Comparison of ENCODE assay signal across 14 cellular contexts in genomic region chr5:138566792-138567191, GRCh38. TPM values are rescaled to one million over a fixed set of nuclear protein-coding genes. Genes with fewer than 3 reads are reported as not detected.
DNase-seq lines count a peak whose midpoint lies in the region; ATAC-seq and TF ChIP-seq lines count a peak whose summit lies in the region.
"Had no signal": no experiment of that assay in that cellular context is flagged by ENCODE, and none has a peak within 500 bp of the region (broad histone marks: within the 10 kb centered on the region; RNA-seq: fewer than 3 reads in every experiment).

No MANE protein-coding gene starts in this region.

- peaks cover 40% of the 10 kb centered on the region for H3K36me3 ChIP-seq in PC-9 (ENCODE audit: low read depth)

- no peak overlapping the region for H3K4me2 ChIP-seq in PC-9

- H3K27me3 Mint-ChIP-seq in activated T-cell treated with anti-CD3 and anti-CD28 coated beads, Interleukin-2, amount 50 U/mL, for 24 hours: no peaks in the 10 kb centered on the region
- H3K27me3 Mint-ChIP-seq in activated T-cell treated with anti-CD3 and anti-CD28 coated beads, Interleukin-2, amount 50 U/mL, for 4 hours (ENCODE audit: low read depth): no peaks in the 10 kb centered on the region
- H3K27me3 Mint-ChIP-seq in activated CD4-positive, alpha-beta memory T cell treated with anti-CD3 and anti-CD28 coated beads, Interleukin-2, amount 10 ng/mL, durations not matched to agents 7 days and 5 days: no peaks in the 10 kb centered on the region
- H3K27me3 Mint-ChIP-seq in immature natural killer cell (ENCODE audit: low read depth in 3 of 3): peaks cover 10 to 22% (median 15%) of the 10 kb centered on the region in 3 donors
- H3K27me3 Mint-ChIP-seq in osteocyte (ENCODE audit: unreplicated experiment): no peaks in the 10 kb centered on the region

- H3K79me2 ChIP-seq in PC-9 (ENCODE audit: low read depth): peaks cover 66% of the 10 kb centered on the region

- POLR2A ChIA-PET in activated CD4-positive, alpha-beta memory T cell treated with anti-CD3 and anti-CD28 coated beads, Interleukin-2, amount 10 ng/mL, durations not matched to agents 7 days and 5 days (lab: Charles Lee): interaction anchor here (0.6 to 5.3 kb wide), 4 partner anchors 9 to 24 kb away, joined by 3 to 58 read pairs (median 24); partner anchors contain the start of genes ETF1 and HSPA9
- POLR2A ChIA-PET in PC-9 (lab: Charles Lee; ENCODE audit: unreplicated experiment): interaction anchor here (0.6 to 0.7 kb wide), 2 partner anchors 103 to 507 kb away, joined by 3 to 4 read pairs; no protein-coding TSS in a partner anchor

- CTCF ChIA-PET in activated CD4-positive, alpha-beta memory T cell treated with anti-CD3 and anti-CD28 coated beads, Interleukin-2, amount 10 ng/mL, durations not matched to agents 7 days and 5 days (lab: Charles Lee): interaction anchor here (0.7 to 1.5 kb wide), 4 partner anchors 13 to 213 kb away, joined by 3 to 4 read pairs (median 4); no protein-coding TSS in a partner anchor
- CTCF ChIA-PET in PC-9 (lab: Charles Lee): interaction anchor here (0.7 kb wide), 1 partner anchor 405 kb away, joined by 3 read pairs; no protein-coding TSS in a partner anchor

- H3K4me3 ChIP-seq in PC-9: no peak overlapping the region
- H3K4me3 ChIP-seq: SJSA1, testis had no signal

- peaks cover 39% of the 10 kb centered on the region for H3F3A ChIP-seq in PC-9 (ENCODE audit: insufficient read depth, low read depth)

- no peaks in the 10 kb centered on the region for H3K9me3 Mint-ChIP-seq in activated T-cell treated with anti-CD3 and anti-CD28 coated beads, Interleukin-2, amount 50 U/mL, for 24 hours
- H3K9me3 Mint-ChIP-seq in activated T-cell treated with anti-CD3 and anti-CD28 coated beads, Interleukin-2, amount 50 U/mL, for 4 hours: no peaks in the 10 kb centered on the region
- H3K9me3 Mint-ChIP-seq in activated CD4-positive, alpha-beta memory T cell treated with anti-CD3 and anti-CD28 coated beads, Interleukin-2, amount 10 ng/mL, durations not matched to agents 7 days and 5 days: no peaks in the 10 kb centered on the region
- H3K9me3 Mint-ChIP-seq in immature natural killer cell (no peaks in the 10 kb centered on the region), osteocyte (ENCODE audit: unreplicated experiment) (no peaks in the 10 kb centered on the region)
- H3K9me3 Mint-ChIP-seq: WTC11 had no signal

- H3K4me1 Mint-ChIP-seq in activated T-cell treated with anti-CD3 and anti-CD28 coated beads, Interleukin-2, amount 50 U/mL, for 24 hours (ENCODE audit: low read depth): peaks cover 81% of the 10 kb centered on the region
- H3K4me1 Mint-ChIP-seq in activated T-cell treated with anti-CD3 and anti-CD28 coated beads, Interleukin-2, amount 50 U/mL, for 4 hours (ENCODE audit: low read depth): peaks cover 62% of the 10 kb centered on the region
- H3K4me1 Mint-ChIP-seq in activated CD4-positive, alpha-beta memory T cell treated with anti-CD3 and anti-CD28 coated beads, Interleukin-2, amount 10 ng/mL, durations not matched to agents 7 days and 5 days: peaks cover 70% of the 10 kb centered on the region
- peaks cover 70 to 78% of the 10 kb centered on the region in 2 donors for H3K4me1 Mint-ChIP-seq in immature natural killer cell
- H3K4me1 Mint-ChIP-seq in osteocyte (ENCODE audit: unreplicated experiment): peaks cover 4% of the 10 kb centered on the region
- H3K4me1 Mint-ChIP-seq: WTC11 had no signal

- H3K9me3 ChIP-seq in PC-9 (ENCODE audit: insufficient read depth, low read depth): no peaks in the 10 kb centered on the region
- H3K9me3 ChIP-seq: SJSA1, testis had no signal

- DNase-seq in activated T-cell treated with anti-CD3 and anti-CD28 coated beads, Interleukin-2, amount 50 U/mL, for 24 hours: no peak
- no peak for DNase-seq in activated T-cell treated with anti-CD3 and anti-CD28 coated beads, Interleukin-2, amount 50 U/mL, for 4 hours
- DNase-seq in activated CD4-positive, alpha-beta memory T cell treated with anti-CD3 and anti-CD28 coated beads, Interleukin-2, amount 10 ng/mL, durations not matched to agents 7 days and 5 days: no peak
- no peak for DNase-seq in immature natural killer cell
- no peak for DNase-seq in osteocyte (ENCODE audit: extremely low spot score, unreplicated experiment)
- DNase-seq in effector CD8-positive, alpha-beta T cell (lab: John Stamatoyannopoulos, UW): no peak
- no peak for DNase-seq in PC-9
- DNase-seq in NCI-H1436 (lab: John Stamatoyannopoulos, UW): no peak
- DNase-seq: NCI-H1105 treated with DMSO at 0.1 percent for 48 hours, NCI-H510A, right cardiac atrium, testis had no signal

- peak overlapping the region; percentile 90 for H3K27ac Mint-ChIP-seq in activated T-cell treated with anti-CD3 and anti-CD28 coated beads, Interleukin-2, amount 50 U/mL, for 24 hours
- peak overlapping the region; percentile 98 for H3K27ac Mint-ChIP-seq in activated CD4-positive, alpha-beta memory T cell treated with anti-CD3 and anti-CD28 coated beads, Interleukin-2, amount 10 ng/mL, durations not matched to agents 7 days and 5 days
- H3K27ac Mint-ChIP-seq in immature natural killer cell: peak overlapping the region; percentile 93 to 98 (median 96)
- peak overlapping the region; percentile 16 for H3K27ac Mint-ChIP-seq in osteocyte (ENCODE audit: unreplicated experiment)

- H3K36me3 Mint-ChIP-seq in activated T-cell treated with anti-CD3 and anti-CD28 coated beads, Interleukin-2, amount 50 U/mL, for 24 hours (ENCODE audit: low read depth): peaks cover 94% of the 10 kb centered on the region
- peaks cover 60% of the 10 kb centered on the region for H3K36me3 Mint-ChIP-seq in activated T-cell treated with anti-CD3 and anti-CD28 coated beads, Interleukin-2, amount 50 U/mL, for 4 hours (ENCODE audit: insufficient read depth)
- peaks cover 82% of the 10 kb centered on the region for H3K36me3 Mint-ChIP-seq in activated CD4-positive, alpha-beta memory T cell treated with anti-CD3 and anti-CD28 coated beads, Interleukin-2, amount 10 ng/mL, durations not matched to agents 7 days and 5 days (ENCODE audit: low read depth)
- H3K36me3 Mint-ChIP-seq in immature natural killer cell (peaks cover 29 to 65% (median 51%) of the 10 kb centered on the region in 3 donors), osteocyte (ENCODE audit: unreplicated experiment) (peaks cover 65% of the 10 kb centered on the region)

- TF ChIP-seq CTCF in osteocyte (IDR thresholded peaks at IDR 0.05) (no peak), PC-9 (conservative IDR thresholded peaks at IDR 0.05) (no peak)

- no peak overlapping the region for H2AFZ ChIP-seq in PC-9

- no peak overlapping the region for H3K27ac ChIP-seq in PC-9
- H3K27ac ChIP-seq: SJSA1, testis had no signal

- peak overlapping the region; percentile 5 for H3K4me3 Mint-ChIP-seq in activated T-cell treated with anti-CD3 and anti-CD28 coated beads, Interleukin-2, amount 50 U/mL, for 24 hours
- H3K4me3 Mint-ChIP-seq in activated T-cell treated with anti-CD3 and anti-CD28 coated beads, Interleukin-2, amount 50 U/mL, for 4 hours: no peak overlapping the region
- no peak overlapping the region for H3K4me3 Mint-ChIP-seq in activated CD4-positive, alpha-beta memory T cell treated with anti-CD3 and anti-CD28 coated beads, Interleukin-2, amount 10 ng/mL, durations not matched to agents 7 days and 5 days
- peak overlapping the region; percentile 63 to 90 (median 79) for H3K4me3 Mint-ChIP-seq in immature natural killer cell
- no peak overlapping the region for H3K4me3 Mint-ChIP-seq in osteocyte (ENCODE audit: unreplicated experiment)
- H3K4me3 Mint-ChIP-seq: WTC11 had no signal

- no peaks in the 10 kb centered on the region for H3K27me3 ChIP-seq in PC-9 (ENCODE audit: insufficient read depth, low read depth)
- H3K27me3 ChIP-seq: SJSA1, testis had no signal

- no peaks in the 10 kb centered on the region for H3K9me2 ChIP-seq in PC-9 (ENCODE audit: insufficient read depth)

- H4K20me1 ChIP-seq in PC-9 (ENCODE audit: insufficient read depth): peaks cover 78% of the 10 kb centered on the region

- BruUV-seq in PC-9 (replicated peaks; lab: Mats Ljungman, UMichigan): no TSS peak

- ATAC-seq in activated T-cell treated with anti-CD3 and anti-CD28 coated beads, Interleukin-2, amount 50 U/mL, for 4 hours: no peak
- ATAC-seq: right cardiac atrium, WTC11 had no signal

- H3K4me1 ChIP-seq in PC-9 (replicated peaks; ENCODE audit: insufficient read depth): no peaks in the 10 kb centered on the region
- H3K4me1 ChIP-seq: testis had no signal

- intact Hi-C loops in PC-9 (cut with micrococcal nuclease; ENCODE audit: unreplicated experiment): loop anchor here (5.0 kb wide), 1 partner anchor 801 kb away; no protein-coding TSS in a partner anchor

RNA-seq across cellular contexts. Expression of gene HSPA9, which starts 8.4 kb away (rescaled TPM):
- total RNA-seq in activated T-cell treated with anti-CD3 and anti-CD28 coated beads, Interleukin-2, amount 50 U/mL, for 4 hours: 100 to 1,000 TPM; 701 to 707 (median 707) TPM
- total RNA-seq in activated CD4-positive, alpha-beta memory T cell treated with anti-CD3 and anti-CD28 coated beads, Interleukin-2, amount 10 ng/mL, durations not matched to agents 7 days and 5 days: 100 to 1,000 TPM; 205 to 217 TPM
- 100 to 1,000 TPM in 2 of 3 donors, 10 to 100 TPM in 1; 92.8 to 153 (median 145) TPM for polyA plus RNA-seq in immature natural killer cell
- total RNA-seq in osteocyte (197 and 211 TPM in 2 replicates), PC-9 (2021) (252 and 256 TPM in 2 replicates)

RNA-seq across cellular contexts. Expression of gene ETF1, which starts 23.8 kb away (rescaled TPM):
- total RNA-seq in activated T-cell treated with anti-CD3 and anti-CD28 coated beads, Interleukin-2, amount 50 U/mL, for 4 hours: 100 to 1,000 TPM; 261 to 279 (median 270) TPM
- 10 to 100 TPM; 77.5 to 81.7 TPM for total RNA-seq in activated CD4-positive, alpha-beta memory T cell treated with anti-CD3 and anti-CD28 coated beads, Interleukin-2, amount 10 ng/mL, durations not matched to agents 7 days and 5 days
- polyA plus RNA-seq in immature natural killer cell: 10 to 100 TPM; 30.0 to 38.2 (median 33.5) TPM
- 84.2 and 88.3 TPM in 2 replicates for total RNA-seq in osteocyte
- 61.8 and 84.9 TPM in 2 replicates for total RNA-seq in PC-9 (2021)

Comparison
In these comparisons a context has a peak if more than half of its experiments do, and no peak if none do; other contexts are left out.
1. H3K4me3 Mint-ChIP-seq: peak in activated T-cell treated with anti-CD3 and anti-CD28 coated beads, Interleukin-2, amount 50 U/mL, for 24 hours (single experiment) and immature natural killer cell (5 of 5); none in activated T-cell treated with anti-CD3 and anti-CD28 coated beads, Interleukin-2, amount 50 U/mL, for 4 hours (single experiment), activated CD4-positive, alpha-beta memory T cell treated with anti-CD3 and anti-CD28 coated beads, Interleukin-2, amount 10 ng/mL, durations not matched to agents 7 days and 5 days (single experiment) and osteocyte (single experiment).
2. H3K27ac Mint-ChIP-seq: peak in every context shown above with its lines; median percentile 98 in activated CD4-positive, alpha-beta memory T cell treated with anti-CD3 and anti-CD28 coated beads, Interleukin-2, amount 10 ng/mL, durations not matched to agents 7 days and 5 days; 96 in immature natural killer cell; 90 in activated T-cell treated with anti-CD3 and anti-CD28 coated beads, Interleukin-2, amount 50 U/mL, for 24 hours; 16 in osteocyte.